ENCODE assay signal across 8 cellular contexts in the genomic region with DNA sequence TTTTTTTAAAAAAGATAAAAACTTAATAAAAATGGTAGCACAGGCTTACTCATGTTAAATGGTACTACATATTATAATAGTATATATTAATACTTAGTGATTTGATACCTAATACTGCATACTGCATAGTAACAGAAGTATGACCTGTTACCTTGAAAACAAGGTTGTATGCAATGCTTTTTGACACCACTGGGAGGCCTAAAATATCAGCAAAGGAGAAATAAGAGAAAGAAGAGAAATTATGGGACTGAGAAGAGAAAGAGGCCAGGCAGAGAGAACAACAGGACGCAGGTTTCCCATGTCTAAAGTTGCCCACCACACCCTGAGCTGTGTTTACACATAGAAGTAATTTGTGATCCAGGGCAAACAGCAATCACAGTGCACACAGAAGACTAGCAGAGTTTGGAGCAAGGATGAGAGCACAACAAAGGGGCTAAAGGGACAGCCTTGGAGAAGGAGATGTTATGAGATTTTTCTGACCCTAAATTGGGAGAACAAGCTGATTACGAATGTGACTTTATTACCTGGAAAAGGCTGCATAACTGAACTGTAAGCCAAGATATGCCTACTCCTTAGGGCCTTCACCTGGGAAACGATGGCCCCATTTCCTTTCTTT.
DNase-seq lines count a peak whose midpoint lies in the region; ATAC-seq and TF ChIP-seq lines count a peak whose summit lies in the region.

No MANE protein-coding gene starts in this region.

- DNase-seq in NCI-H2081 (lab: John Stamatoyannopoulos, UW) (peak; percentile 1 to 20), NCI-H2081 treated with DMSO at 0.1 percent for 48 hours (lab: John Stamatoyannopoulos, UW) (no peak), RWPE2 (ENCODE audit: low spot score) (no peak), left colon (no peak), omental fat pad (ENCODE audit: low spot score) (no peak), activated gamma-delta T cell (lab: John Stamatoyannopoulos, UW) (no peak), islet precursor cell (no peak)

- H3K27ac ChIP-seq in RWPE2 (ENCODE audit: poor library complexity, severe bottlenecking) = peak overlapping the region; percentile 15

- intact Hi-C loops in left colon (cut with DNase I, micrococcal nuclease) = no loop called here

- H3K36me3 ChIP-seq in RWPE2 (ENCODE audit: low read depth) = no peaks in the 10 kb centered on the region

- ATAC-seq in HG02852 (IDR thresholded peaks at IDR 0.05; ENCODE audit: unreplicated experiment) = peak; percentile 73
- ATAC-seq in RWPE2 (ENCODE audit: low read depth) = peak; percentile 75
- ATAC-seq in left colon = peak; percentile 69
- no peak for ATAC-seq in omental fat pad (ENCODE audit: low FRiP score)

- no peak overlapping the region for H3K4me3 ChIP-seq in RWPE2 (ENCODE audit: severe bottlenecking)

- no peaks in the 10 kb centered on the region for H3K27me3 ChIP-seq in RWPE2 (ENCODE audit: insufficient read depth, poor library complexity, severe bottlenecking)

- H3K4me1 ChIP-seq in RWPE2 (ENCODE audit: insufficient read depth, poor library complexity, severe bottlenecking) = peaks cover 5% of the 10 kb centered on the region

- H3K9me3 ChIP-seq in RWPE2 (ENCODE audit: severe bottlenecking) = no peaks in the 10 kb centered on the region

- TF ChIP-seq CTCF in RWPE2 (IDR thresholded peaks at IDR 0.05; ENCODE audit: poor library complexity, severe bottlenecking) (peak; percentile 87), omental fat pad (IDR thresholded peaks at IDR 0.05) (no peak)

Comparison
In these comparisons a context has a peak if more than half of its experiments do, and no peak if none do; other contexts are left out.
1. DNase-seq: peak in NCI-H2081 (2 of 2); none in NCI-H2081 treated with DMSO at 0.1 percent for 48 hours (single experiment), RWPE2 (single experiment), left colon (0 of 2), omental fat pad (single experiment), activated gamma-delta T cell (single experiment) and islet precursor cell (single experiment).